Comparison of ENCODE assay signal across 1 cellular context in the genomic region with DNA sequence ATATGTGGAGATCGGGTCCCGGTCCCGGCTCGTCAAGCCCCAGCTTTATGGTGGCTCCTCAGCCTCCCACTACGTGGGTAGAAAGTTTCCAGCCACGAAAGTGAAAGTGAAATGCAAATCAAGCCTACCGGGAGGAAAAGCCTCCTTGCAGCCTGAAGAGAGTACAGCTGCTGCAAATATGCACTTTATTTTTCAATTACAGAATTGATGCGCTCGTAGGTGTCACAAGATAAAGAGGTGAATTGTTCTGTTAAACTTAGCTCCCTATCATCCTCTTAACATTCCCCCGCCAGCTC.
TF ChIP-seq lines count a peak whose summit lies in the region.

No MANE protein-coding gene starts in this region.

TF ChIP-seq in IMR-90, 13 proteins besides CTCF, POLR2A, EP300 and RAD21:
- TF ChIP-seq, protein P1, sequence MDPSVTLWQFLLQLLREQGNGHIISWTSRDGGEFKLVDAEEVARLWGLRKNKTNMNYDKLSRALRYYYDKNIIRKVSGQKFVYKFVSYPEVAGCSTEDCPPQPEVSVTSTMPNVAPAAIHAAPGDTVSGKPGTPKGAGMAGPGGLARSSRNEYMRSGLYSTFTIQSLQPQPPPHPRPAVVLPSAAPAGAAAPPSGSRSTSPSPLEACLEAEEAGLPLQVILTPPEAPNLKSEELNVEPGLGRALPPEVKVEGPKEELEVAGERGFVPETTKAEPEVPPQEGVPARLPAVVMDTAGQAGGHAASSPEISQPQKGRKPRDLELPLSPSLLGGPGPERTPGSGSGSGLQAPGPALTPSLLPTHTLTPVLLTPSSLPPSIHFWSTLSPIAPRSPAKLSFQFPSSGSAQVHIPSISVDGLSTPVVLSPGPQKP (IDR thresholded peaks at IDR 0.05; ENCODE audit: borderline replicate concordance, low read depth, low read length) = no peak
- TF ChIP-seq RCOR1 (IDR thresholded peaks at IDR 0.05; ENCODE audit: insufficient replicate concordance, low read length) (no peak), NFE2L2 (IDR thresholded peaks at IDR 0.05; ENCODE audit: low read depth, low read length) (no peak), BHLHE40 (IDR thresholded peaks at IDR 0.05; ENCODE audit: low read depth, low read length) (no peak)
